9 cellular contexts compared by ENCODE assay signal in genomic region chr18:26225022-26225693, GRCh38. TPM values are rescaled to one million over a fixed set of nuclear protein-coding genes. Genes with fewer than 3 reads are reported as not detected.
DNase-seq lines count a peak whose midpoint lies in the region; ATAC-seq, FAIRE-seq and TF ChIP-seq lines count a peak whose summit lies in the region.
"Had no signal": no experiment of that assay in that cellular context is flagged by ENCODE, and none has a peak within 500 bp of the region (broad histone marks: within the 10 kb centered on the region; RNA-seq: fewer than 3 reads in every experiment).

No MANE protein-coding gene starts in this region.

- H3K23ac ChIP-seq in H9 (ENCODE audit: insufficient read length, low read depth, low read length), result no peak overlapping the region

- no peak overlapping the region for H3K14ac ChIP-seq in H9 (ENCODE audit: insufficient read depth, low read length)

- no peaks in the 10 kb centered on the region for H3K36me3 ChIP-seq in CD4-positive, alpha-beta memory T cell (ENCODE audit: insufficient read depth, low read length)
- H3K36me3 ChIP-seq in muscle layer of colon (ENCODE audit: insufficient read depth, low read length) (no peaks in the 10 kb centered on the region), pancreas (no peaks in the 10 kb centered on the region)

- no peak overlapping the region for H2BK5ac ChIP-seq in H9 (ENCODE audit: insufficient read length, low read length)

- H2AK5ac ChIP-seq in H9 (ENCODE audit: insufficient read length, low read length), result no peak overlapping the region

- TF ChIP-seq CTCF in H9 (conservative IDR thresholded peaks at IDR 0.05) (no peak), pancreas (IDR thresholded peaks at IDR 0.05) (no peak)

- no peak overlapping the region for H2AFZ ChIP-seq in H9 (ENCODE audit: low read length)

- peaks cover 17 to 36% (median 23%) of the 10 kb centered on the region in 4 donors for H3K4me1 Mint-ChIP-seq in CD4-positive, alpha-beta memory T cell
- H3K4me1 Mint-ChIP-seq in H9, result peaks cover 36 to 41% of the 10 kb centered on the region in 2 experiments
- peaks cover 29% of the 10 kb centered on the region for H3K4me1 Mint-ChIP-seq in activated CD4-positive, alpha-beta memory T cell treated with anti-CD3 and anti-CD28 coated beads for 36 hours (ENCODE audit: low read depth)

- no peak overlapping the region for H2BK20ac ChIP-seq in H9 (ENCODE audit: low read depth, low read length, poor library complexity, severe bottlenecking)

- peaks cover 10% of the 10 kb centered on the region; the same call in 1 of the 2 replicates for H3K79me2 ChIP-seq in H9 (ENCODE audit: insufficient read depth, low read length)

- H3K27ac Mint-ChIP-seq in CD4-positive, alpha-beta memory T cell, result peak overlapping the region; percentile 70 to 98 (median 98)
- H3K27ac Mint-ChIP-seq in H9, result 0 out of 7 replicates have a peak overlapping the region, but pooled peaks of 1 of the 3 experiments have one; percentile 49
- H3K27ac Mint-ChIP-seq in activated CD4-positive, alpha-beta memory T cell treated with anti-CD3 and anti-CD28 coated beads for 36 hours, result peak overlapping the region; percentile 94

- H3K36me3 Mint-ChIP-seq in CD4-positive, alpha-beta memory T cell, result peaks cover 0 to 9% of the 10 kb centered on the region in 2 donors
- peaks cover 0 to 3% (median 0%) of the 10 kb centered on the region in 3 experiments; a peak in 2 of 7 replicates for H3K36me3 Mint-ChIP-seq in H9 (ENCODE audit: insufficient read depth in 1 of 3, low read depth in 3 of 3)
- peaks cover 1% of the 10 kb centered on the region for H3K36me3 Mint-ChIP-seq in activated CD4-positive, alpha-beta memory T cell treated with anti-CD3 and anti-CD28 coated beads for 36 hours

- H4K91ac ChIP-seq in H9 (ENCODE audit: insufficient read length, low read depth, low read length), result no peak overlapping the region

- H4K8ac ChIP-seq in H9 (replicated peaks; ENCODE audit: insufficient read length, low read depth, low read length), result no peak overlapping the region

- no peak overlapping the region for H2BK120ac ChIP-seq in H9 (ENCODE audit: low read depth, low read length, poor library complexity, severe bottlenecking)

- CTCF ChIA-PET in CD4-positive, alpha-beta memory T cell (lab: Charles Lee; ENCODE audit: partially characterized antibody), result no interaction called here
- CTCF ChIA-PET in activated CD4-positive, alpha-beta memory T cell treated with anti-CD3 and anti-CD28 coated beads for 36 hours (lab: Charles Lee), result no interaction called here

- peaks cover 5% of the 10 kb centered on the region for H3K23me2 ChIP-seq in H9 (ENCODE audit: insufficient read length, low read depth, low read length, poor library complexity, severe bottlenecking)

- no peak for ATAC-seq in pancreas
- no peak for ATAC-seq in GM18907 (IDR thresholded peaks at IDR 0.05; ENCODE audit: unreplicated experiment)
- no peak for ATAC-seq in HG03565 (IDR thresholded peaks at IDR 0.05; ENCODE audit: unreplicated experiment)

- peaks cover 2% of the 10 kb centered on the region for H3K79me1 ChIP-seq in H9 (ENCODE audit: insufficient read depth, low read depth, low read length, poor library complexity, severe bottlenecking)

- peak overlapping the region in 7 of 8 donors; percentile 91 to 97 (median 95) for H3K4me3 Mint-ChIP-seq in CD4-positive, alpha-beta memory T cell
- peak overlapping the region; percentile 30 to 98; a peak in 4 of 5 replicates for H3K4me3 Mint-ChIP-seq in H9
- H3K4me3 Mint-ChIP-seq in activated CD4-positive, alpha-beta memory T cell treated with anti-CD3 and anti-CD28 coated beads for 36 hours, result peak overlapping the region; percentile 90

- no peak overlapping the region for H4K5ac ChIP-seq in H9 (ENCODE audit: insufficient read length, low read depth, low read length)

- FAIRE-seq in pancreas (lab: Jason Lieb, UNC), result no peak

- no peak overlapping the region for H3K56ac ChIP-seq in H9 (ENCODE audit: insufficient read length, low read depth, low read length)

- H3K4me1 ChIP-seq in CD4-positive, alpha-beta memory T cell (ENCODE audit: insufficient read depth, low read length), result peaks cover 28% of the 10 kb centered on the region
- no peaks in the 10 kb centered on the region; the same call in 1 of the 2 replicates for H3K4me1 ChIP-seq in H9 (ENCODE audit: insufficient read depth, low read length)
- H3K4me1 ChIP-seq in muscle layer of colon (ENCODE audit: insufficient read depth, low read length), result peaks cover 8% of the 10 kb centered on the region
- peaks cover 4 to 16% (median 4%) of the 10 kb centered on the region in 3 donors for H3K4me1 ChIP-seq in pancreas

- no peak overlapping the region for H2BK12ac ChIP-seq in H9 (ENCODE audit: insufficient read length, low read depth, low read length)

- POLR2A ChIA-PET in CD4-positive, alpha-beta memory T cell (lab: Charles Lee; ENCODE audit: partially characterized antibody), result interaction anchor here (2.5 to 3.5 kb wide), 2 partner anchors 9 to 135 kb away, joined by 16 to 37 read pairs; partner anchors contain the start of gene SS18
- POLR2A ChIA-PET in activated CD4-positive, alpha-beta memory T cell treated with anti-CD3 and anti-CD28 coated beads for 36 hours (lab: Charles Lee), result interaction anchor here (3.5 kb wide), 1 partner anchor 9 kb away, joined by 18 read pairs; no protein-coding TSS in a partner anchor

- no peak overlapping the region for H3K9ac ChIP-seq in H9 (ENCODE audit: extremely low read depth, insufficient read length, low read length)
- H3K9ac ChIP-seq in muscle layer of colon (ENCODE audit: low read length), result peak overlapping the region; percentile 63

- no peak for DNase-seq in CD4-positive, alpha-beta memory T cell
- DNase-seq in H9 (peak; percentile 52), NCI-H2227 treated with DMSO at 0.1 percent for 48 hours (lab: John Stamatoyannopoulos, UW) (no peak), pancreas (no peak)
- DNase-seq in activated CD4-positive, alpha-beta memory T cell treated with anti-CD3 and anti-CD28 coated beads for 36 hours, result no peak
- DNase-seq: posterior cingulate gyrus had no signal

- H3T11ph ChIP-seq in H9 (ENCODE audit: low read length), result no peak overlapping the region

- H2BK15ac ChIP-seq in H9 (ENCODE audit: low read depth, low read length), result no peak overlapping the region

- H4K20me1 ChIP-seq in H9 (ENCODE audit: control insufficient read depth, insufficient read depth, insufficient read length), result peaks cover 4% of the 10 kb centered on the region

- no peak overlapping the region for H3K4me2 ChIP-seq in H9 (ENCODE audit: insufficient read depth, insufficient read length, low read length)

- H3K4ac ChIP-seq in H9 (ENCODE audit: low read depth, low read length), result no peak overlapping the region

- WGBS in H9 (ENCODE audit: extremely low coverage, insufficient read length, low lambda C conversion rate), result no CpG with 5 or more reads among the region's 7 CpGs
- WGBS in pancreas, 2 donors, result 78 to 84% methylated on average over 7 of the region's 7 CpGs

- no peak overlapping the region for H3K18ac ChIP-seq in H9 (ENCODE audit: insufficient read length, low read depth, low read length)

- H3K4me3 ChIP-seq in CD4-positive, alpha-beta memory T cell (ENCODE audit: low read length in 2 of 2), result no peak overlapping the region
- peak overlapping the region in 1 of 2 donors; percentile 84 for H3K4me3 ChIP-seq in muscle layer of colon (ENCODE audit: low read depth in 1 of 2, low read length in 2 of 2)
- H3K4me3 ChIP-seq in pancreas, result no peak overlapping the region

- no peaks in the 10 kb centered on the region for H3K27me3 Mint-ChIP-seq in CD4-positive, alpha-beta memory T cell
- peaks cover 2% of the 10 kb centered on the region; the same call in 1 of the 2 replicates for H3K27me3 Mint-ChIP-seq in H9 (ENCODE audit: low read depth)
- H3K27me3 Mint-ChIP-seq in activated CD4-positive, alpha-beta memory T cell treated with anti-CD3 and anti-CD28 coated beads for 36 hours, result no peaks in the 10 kb centered on the region

- no peaks in the 10 kb centered on the region for H3K9me3 ChIP-seq in CD4-positive, alpha-beta memory T cell (ENCODE audit: control insufficient read depth in 1 of 2, low read length in 2 of 2)
- H3K9me3 ChIP-seq in H9 (ENCODE audit: control insufficient read depth, low read depth, low read length) (no peaks in the 10 kb centered on the region), muscle layer of colon (ENCODE audit: low read length) (no peaks in the 10 kb centered on the region), pancreas (no peaks in the 10 kb centered on the region)

- H3K27me3 ChIP-seq in CD4-positive, alpha-beta memory T cell (ENCODE audit: insufficient read depth, low read length), result no peaks in the 10 kb centered on the region
- H3K27me3 ChIP-seq in H9 (ENCODE audit: insufficient read depth, low read length) (no peaks in the 10 kb centered on the region), muscle layer of colon (ENCODE audit: control insufficient read depth in 1 of 2, insufficient read depth in 2 of 2, low read length in 2 of 2) (no peaks in the 10 kb centered on the region), pancreas (peaks cover 0 to 4% (median 0%) of the 10 kb centered on the region in 4 donors)

- no peak overlapping the region for H3K27ac ChIP-seq in CD4-positive, alpha-beta memory T cell (ENCODE audit: low read depth, low read length)
- no peak overlapping the region for H3K27ac ChIP-seq in H9 (ENCODE audit: insufficient read length, low read depth, low read length)
- H3K27ac ChIP-seq in muscle layer of colon (ENCODE audit: low read depth, low read length), result no peak overlapping the region
- no peak overlapping the region for H3K27ac ChIP-seq in pancreas

- no peaks in the 10 kb centered on the region for H3K9me3 Mint-ChIP-seq in CD4-positive, alpha-beta memory T cell
- no peaks in the 10 kb centered on the region; a peak in 2 of 5 replicates for H3K9me3 Mint-ChIP-seq in H9
- H3K9me3 Mint-ChIP-seq in activated CD4-positive, alpha-beta memory T cell treated with anti-CD3 and anti-CD28 coated beads for 36 hours, result no peaks in the 10 kb centered on the region

- intact Hi-C loops in CD4-positive, alpha-beta memory T cell (cut with micrococcal nuclease), result no loop called here
- intact Hi-C loops in activated CD4-positive, alpha-beta memory T cell treated with anti-CD3 and anti-CD28 coated beads for 36 hours (cut with micrococcal nuclease), result loop anchor here (5.0 to 10.0 kb wide), 2 partner anchors 33 to 330 kb away; no protein-coding TSS in a partner anchor
- intact Hi-C loops in pancreas (cut with DNase I), result no loop called here

RNA-seq across cellular contexts. Expression of gene TAF4B, which starts 1.1 kb away (rescaled TPM):
- 1 to 10 TPM; 7.2 to 8.1 TPM for total RNA-seq in CD4-positive, alpha-beta memory T cell
- polyA plus RNA-seq in CD4-positive, alpha-beta memory T cell, result 1 to 10 TPM; 4.9 to 6.8 TPM
- total RNA-seq in H9 (2021) (19.8 and 20.4 TPM in 2 replicates), pancreas (1 to 10 TPM; 1.5 to 3.4 (median 2.7) TPM)
- total RNA-seq in activated CD4-positive, alpha-beta memory T cell treated with anti-CD3 and anti-CD28 coated beads for 36 hours, result 10 to 100 TPM; 12.5 to 12.7 TPM
- 1 to 10 TPM in 1 of 2 donors, under 1 TPM in 1; 0.94 to 1.1 TPM for polyA plus RNA-seq in pancreas
